24 cellular contexts compared by ENCODE assay signal in the genomic region with DNA sequence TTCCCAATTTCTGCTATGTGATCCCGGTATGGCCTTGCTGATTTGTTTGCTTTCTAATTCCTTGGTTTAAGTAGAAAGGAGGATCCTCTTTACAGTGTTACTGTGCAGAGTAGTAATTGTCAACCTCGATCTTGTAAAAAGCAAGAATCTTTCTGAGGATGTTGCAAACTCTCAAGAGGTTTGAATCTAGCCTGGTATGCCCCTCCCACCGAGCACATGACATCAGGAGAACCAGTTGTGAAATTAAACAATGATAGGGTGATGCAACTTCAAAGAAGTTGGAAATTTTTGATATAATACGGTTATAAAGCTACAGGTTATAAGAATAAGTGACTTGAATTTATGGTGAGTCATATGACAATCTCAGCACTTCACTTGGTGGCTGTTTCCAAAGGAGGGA. TPM values are rescaled to one million over a fixed set of nuclear protein-coding genes. Genes with fewer than 3 reads are reported as not detected.
DNase-seq lines count a peak whose midpoint lies in the region; TF ChIP-seq lines count a peak whose summit lies in the region.
"Had no signal": no experiment of that assay in that cellular context is flagged by ENCODE, and none has a peak within 500 bp of the region (broad histone marks: within the 10 kb centered on the region; RNA-seq: fewer than 3 reads in every experiment).

No MANE protein-coding gene starts in this region.

- H3K27ac Mint-ChIP-seq in MCF 10A (ENCODE audit: low read depth, unreplicated experiment): no peak overlapping the region
- H3K27ac Mint-ChIP-seq: activated CD8-positive, alpha-beta memory T cell treated with anti-CD3 and anti-CD28 coated beads, Interleukin-2, amount 10 ng/mL, durations not matched to agents 7 days and 5 days; activated T-helper 2 cell treated with anti-CD3 and anti-CD28 coated beads, Interferon-gamma antibody, Interleukin-2, Interleukin-4, amounts not matched to agents 10 μg/mL and 5 μg/mL and 100 μg/mL, durations not matched to agents 14 hours and 24 hours and 36 hours; CD8-positive, alpha-beta T cell; T-helper 17 cell had no signal

- H3K4me1 Mint-ChIP-seq in MCF 10A (ENCODE audit: insufficient read depth, unreplicated experiment): peaks cover 9% of the 10 kb centered on the region

- BruUV-seq in MCF 10A (replicated peaks; lab: Mats Ljungman, UMichigan) (no TSS peak), mammary epithelial cell (replicated peaks; lab: Mats Ljungman, UMichigan) (no TSS peak)

- no peak overlapping the region for H3K4me3 ChIP-seq in mammary epithelial cell (replicated peaks in 1 of 3; ENCODE audit: insufficient read depth in 1 of 3, low read depth in 2 of 3, low read length in 3 of 3)
- no peak overlapping the region for H3K4me3 ChIP-seq in adipocyte (ENCODE audit: low read length)
- no peak overlapping the region for H3K4me3 ChIP-seq in fibroblast of villous mesenchyme (ENCODE audit: low read depth, low read length)
- no peak overlapping the region for H3K4me3 ChIP-seq in uterus
- H3K4me3 ChIP-seq: breast epithelium, tibial nerve had no signal

- POLR2A ChIA-PET in MCF 10A (lab: Yijun Ruan, JAX): interaction anchor here (0.6 to 1.0 kb wide), 3 partner anchors 19 to 1997 kb away, joined by 3 to 6 read pairs (median 3); no protein-coding TSS in a partner anchor

- H3K27me3 ChIP-seq in mammary epithelial cell (ENCODE audit: insufficient read depth, low read length) (no peaks in the 10 kb centered on the region), adipocyte (replicated peaks; ENCODE audit: control insufficient read depth, insufficient read depth, low read length) (no peaks in the 10 kb centered on the region), uterus (no peaks in the 10 kb centered on the region)
- H3K27me3 ChIP-seq: breast epithelium, tibial nerve had no signal

- H3K9me3 ChIP-seq in mammary epithelial cell (replicated peaks; ENCODE audit: insufficient read depth, low read length) (no peaks in the 10 kb centered on the region), adipocyte (ENCODE audit: control insufficient read depth, low read length) (no peaks in the 10 kb centered on the region), uterus (no peaks in the 10 kb centered on the region)

- intact Hi-C loops in MCF 10A (cut with micrococcal nuclease): no loop called here
- intact Hi-C loops in mammary epithelial cell (cut with micrococcal nuclease): no loop called here
- intact Hi-C loops in uterus (cut with DNase I; ENCODE audit: low total_unique reads): no loop called here

- no peaks in the 10 kb centered on the region for H3K36me3 Mint-ChIP-seq in MCF 10A (ENCODE audit: insufficient read depth, unreplicated experiment)

- peaks cover 3% of the 10 kb centered on the region for H3K4me1 ChIP-seq in mammary epithelial cell (ENCODE audit: insufficient read depth, low read length)
- peaks cover 16% of the 10 kb centered on the region for H3K4me1 ChIP-seq in adipocyte (ENCODE audit: control insufficient read depth, insufficient read depth, low read length)
- H3K4me1 ChIP-seq in uterus: no peaks in the 10 kb centered on the region
- H3K4me1 ChIP-seq: breast epithelium, tibial nerve had no signal

- no peaks in the 10 kb centered on the region for H3K27me3 Mint-ChIP-seq in MCF 10A (ENCODE audit: insufficient read depth, unreplicated experiment)
- H3K27me3 Mint-ChIP-seq: activated CD8-positive, alpha-beta memory T cell treated with anti-CD3 and anti-CD28 coated beads, Interleukin-2, amount 10 ng/mL, durations not matched to agents 7 days and 5 days had no signal

- H3K4me2 ChIP-seq in mammary epithelial cell (ENCODE audit: insufficient read depth, low read depth, low read length): no peak overlapping the region

- H3K27ac ChIP-seq in mammary epithelial cell (ENCODE audit: insufficient read depth, low read depth, low read length) (no peak overlapping the region), uterus (no peak overlapping the region)
- H3K27ac ChIP-seq: breast epithelium, tibial nerve had no signal

- no peaks in the 10 kb centered on the region for H4K20me1 ChIP-seq in mammary epithelial cell (ENCODE audit: insufficient read depth, low read length)

- WGBS in mammary epithelial cell (ENCODE audit: low coverage, missing lambda C conversion rate): 85% methylated on average over 4 of the region's 4 CpGs

- in situ Hi-C loops in mammary epithelial cell (cut with MboI; ENCODE audit: low sequenced_read_pairs in 2 of 2): no loop called here

- H3K4me3 Mint-ChIP-seq in MCF 10A (ENCODE audit: unreplicated experiment): no peak overlapping the region
- H3K4me3 Mint-ChIP-seq: activated CD8-positive, alpha-beta memory T cell treated with anti-CD3 and anti-CD28 coated beads, Interleukin-2, amount 10 ng/mL, durations not matched to agents 7 days and 5 days; CD8-positive, alpha-beta T cell; T-helper 17 cell had no signal

- no peak overlapping the region for H2AFZ ChIP-seq in mammary epithelial cell (ENCODE audit: low read depth, low read length)

- no peaks in the 10 kb centered on the region for H3K9me3 Mint-ChIP-seq in MCF 10A (ENCODE audit: unreplicated experiment)

- TF ChIP-seq POLR2A in uterus (IDR thresholded peaks at IDR 0.05): no peak

- CTCF ChIA-PET in MCF 10A (lab: Yijun Ruan, JAX): interaction anchor here (0.8 to 1.5 kb wide), 4 partner anchors 10 to 23 kb away, joined by 3 to 5 read pairs (median 4); no protein-coding TSS in a partner anchor
- CTCF ChIA-PET in mammary epithelial cell (lab: Charles Lee; ENCODE audit: low non-redundant PET): no interaction called here

- no peak for TF ChIP-seq CTCF in MCF 10A (IDR thresholded peaks at IDR 0.05; ENCODE audit: unreplicated experiment)
- no peak for TF ChIP-seq CTCF in mammary epithelial cell (conservative IDR thresholded peaks at IDR 0.05 in 1 of 2, IDR thresholded peaks at IDR 0.05 in 1 of 2; ENCODE audit: extremely low read depth in 1 of 2, insufficient read depth in 1 of 2, low read depth in 1 of 2, low read length in 2 of 2)
- TF ChIP-seq CTCF in fibroblast of villous mesenchyme (IDR thresholded peaks at IDR 0.05; ENCODE audit: insufficient read depth, low read depth, low read length): no peak
- no peak for TF ChIP-seq CTCF in uterus (IDR thresholded peaks at IDR 0.05)

- no peaks in the 10 kb centered on the region for H3K79me2 ChIP-seq in mammary epithelial cell (ENCODE audit: insufficient read depth, low read length)

- no peak overlapping the region for H3K9ac ChIP-seq in mammary epithelial cell (ENCODE audit: insufficient read depth, low read length)
- H3K9ac ChIP-seq in adipocyte (ENCODE audit: low read length): no peak overlapping the region

- dilution Hi-C loops in mammary epithelial cell (cut with HindIII; ENCODE audit: low sequenced_read_pairs): no loop called here

- H3K36me3 ChIP-seq in mammary epithelial cell (ENCODE audit: insufficient read depth, low read length) (no peaks in the 10 kb centered on the region), adipocyte (ENCODE audit: control insufficient read depth, insufficient read depth, low read length, severe bottlenecking) (no peaks in the 10 kb centered on the region), uterus (no peaks in the 10 kb centered on the region)
- H3K36me3 ChIP-seq: breast epithelium, tibial nerve had no signal

- DNase-seq in MCF 10A (ENCODE audit: unreplicated experiment): peak; percentile 55
- DNase-seq in mammary epithelial cell: no peak
- peak; percentile 47 for DNase-seq in adipocyte (ENCODE audit: low read depth)
- peak; percentile 71 for DNase-seq in fibroblast of villous mesenchyme (ENCODE audit: low read depth)
- peak; percentile 15 to 18 for DNase-seq in uterus
- no peak for DNase-seq in GM19240 (ENCODE audit: insufficient read length, low spot score)
- no peak for DNase-seq in GM19238 (ENCODE audit: insufficient read length, low spot score)
- no peak for DNase-seq in middle frontal gyrus (ENCODE audit: extremely low spot score, low spot score)
- DNase-seq: activated CD8-positive, alpha-beta memory T cell treated with anti-CD3 and anti-CD28 coated beads, Interleukin-2, amount 10 ng/mL, durations not matched to agents 7 days and 5 days; CD8-positive, alpha-beta T cell; DMS79 treated with DMSO at 0.1 percent for 48 hours; H7; hippocampal formation; kidney; NCI-H1092 treated with DMSO at 0.1 percent for 48 hours; NCI-H2081 treated with DMSO at 0.1 percent for 48 hours; NCI-H510A treated with DMSO at 0.1 percent for 48 hours; SIG-M5; stimulated activated CD4-positive, alpha-beta T cell treated with anti-CD3 and anti-CD28 coated beads, Interleukin-15, amount 100 ng/mL, for 24 hours; stimulated activated naive CD4-positive, alpha-beta T cell treated with Interleukin-2 at 50 U/mL for 16 hours; T-helper 17 cell had no signal

RNA-seq across cellular contexts. Expression of a gene that starts 35.0 kb away (rescaled TPM):
- total RNA-seq in MCF 10A (2022): 11.8 and 17.1 TPM in 2 replicates
- 10 to 100 TPM; 14.4 to 22.0 TPM for total RNA-seq in mammary epithelial cell
- 12.7 TPM for polyA plus RNA-seq in mammary epithelial cell
- 63.8 TPM for polyA minus RNA-seq in mammary epithelial cell
- 95.3 and 120 TPM in 2 replicates for total RNA-seq in fibroblast of villous mesenchyme
- total RNA-seq in uterus: 10 to 100 TPM; 39.2 to 57.6 (median 51.8) TPM

Comparison
In these comparisons a context has a peak if more than half of its experiments do, and no peak if none do; other contexts are left out.
1. DNase-seq: peak in MCF 10A (single experiment), adipocyte (single experiment), fibroblast of villous mesenchyme (single experiment) and uterus (2 of 2); none in mammary epithelial cell (single experiment), GM19240 (single experiment), GM19238 (single experiment) and middle frontal gyrus (single experiment).